In genomic region chr1:89383185-89383584, GRCh38 we compare ENCODE assay signal across 34 cellular contexts. TPM values are rescaled to one million over a fixed set of nuclear protein-coding genes. Genes with fewer than 3 reads are reported as not detected.
"Had no signal": no experiment of that assay in that cellular context is flagged by ENCODE, and none has a peak within 500 bp of the region (broad histone marks: within the 10 kb centered on the region; RNA-seq: fewer than 3 reads in every experiment).

No MANE protein-coding gene starts in this region.

- FAIRE-seq: TTC549 had no signal

- ATAC-seq: activated CD8-positive, alpha-beta memory T cell treated with anti-CD3 and anti-CD28 coated beads, Interleukin-2, amount 10 ng/mL, durations not matched to agents 7 days and 5 days; activated CD8-positive, alpha-beta T cell treated with anti-CD3 and anti-CD28 coated beads, Interleukin-2, amount 10 ng/mL, durations not matched to agents 7 days and 5 days; T-cell had no signal

- H3K36me3 Mint-ChIP-seq: activated naive CD4-positive, alpha-beta T cell treated with anti-CD3 and anti-CD28 coated beads, Interleukin-2, amount 10 ng/mL, durations not matched to agents 7 days and 5 days; activated naive CD4-positive, alpha-beta T cell treated with anti-CD3 and anti-CD28 coated beads, Interleukin-2, amount 50 U/mL, for 24 hours; activated naive CD8-positive, alpha-beta T cell treated with anti-CD3 and anti-CD28 coated beads, Interleukin-2, amount 10 ng/mL, durations not matched to agents 7 days and 5 days; T-cell had no signal

- DNase-seq: activated CD4-positive, alpha-beta memory T cell treated with anti-CD3 and anti-CD28 coated beads, Interleukin-2, amount 10 ng/mL, durations not matched to agents 7 days and 5 days; activated CD4-positive, alpha-beta T cell treated with anti-CD3 and anti-CD28 coated beads for 1 hour; activated CD4-positive, alpha-beta T cell treated with anti-CD3 and anti-CD28 coated beads for 36 hours; activated CD4-positive, alpha-beta T cell treated with anti-CD3 and anti-CD28 coated beads for 48 hours; activated CD4-positive, alpha-beta T cell treated with anti-CD3 and anti-CD28 coated beads, Interleukin-2, amount 10 ng/mL, durations not matched to agents 7 days and 5 days; activated CD4-positive, alpha-beta T cell treated with anti-CD3 and anti-CD28 coated beads, Interleukin-2, amount 50 U/mL, for 48 hours; activated CD4-positive, CD25-positive, alpha-beta regulatory T cell; activated CD8-positive, alpha-beta memory T cell treated with anti-CD3 and anti-CD28 coated beads for 24 hours; activated CD8-positive, alpha-beta memory T cell treated with anti-CD3 and anti-CD28 coated beads, Interleukin-2, amount 10 ng/mL, durations not matched to agents 7 days and 5 days; activated CD8-positive, alpha-beta memory T cell treated with anti-CD3 and anti-CD28 coated beads, Interleukin-2, amount 50 U/mL, for 48 hours; activated CD8-positive, alpha-beta T cell treated with anti-CD3 and anti-CD28 coated beads, Interleukin-2, amount 10 ng/mL, durations not matched to agents 7 days and 5 days; activated effector memory CD4-positive, alpha-beta T cell treated with Interleukin-2 at 50 U/mL for 16 hours; activated gamma-delta T cell; activated naive CD4-positive, alpha-beta T cell treated with anti-CD3 and anti-CD28 coated beads, Interleukin-2, amount 10 ng/mL, durations not matched to agents 7 days and 5 days; activated naive CD4-positive, alpha-beta T cell treated with Interleukin-2 at 50 U/mL for 16 hours; activated naive CD8-positive, alpha-beta T cell treated with anti-CD3 and anti-CD28 coated beads, Interleukin-2, amount 10 ng/mL, durations not matched to agents 7 days and 5 days; activated naive CD8-positive, alpha-beta T cell treated with anti-CD3 and anti-CD28 coated beads, Interleukin-2, amount 50 U/mL, for 24 hours; activated T-cell treated with anti-CD3 and anti-CD28 coated beads, Interleukin-2, amount 50 U/mL, for 24 hours; activated T-cell treated with anti-CD3 and anti-CD28 coated beads, Interleukin-2, amount 50 U/mL, for 48 hours; amygdala; anterior cingulate cortex; brain microvascular endothelial cell; central memory CD4-positive, alpha-beta T cell; T-cell; T-helper 9 cell had no signal

- H3K4me3 Mint-ChIP-seq: activated CD4-positive, alpha-beta memory T cell treated with anti-CD3 and anti-CD28 coated beads, Interleukin-2, amount 10 ng/mL, durations not matched to agents 7 days and 5 days; activated CD4-positive, alpha-beta T cell treated with anti-CD3 and anti-CD28 coated beads for 36 hours; activated CD4-positive, alpha-beta T cell treated with anti-CD3 and anti-CD28 coated beads, Interleukin-2, amount 10 ng/mL, durations not matched to agents 7 days and 5 days; activated CD8-positive, alpha-beta memory T cell treated with anti-CD3 and anti-CD28 coated beads, Interleukin-2, amount 10 ng/mL, durations not matched to agents 7 days and 5 days; activated CD8-positive, alpha-beta T cell treated with anti-CD3 and anti-CD28 coated beads, Interleukin-2, amount 10 ng/mL, durations not matched to agents 7 days and 5 days; activated naive CD4-positive, alpha-beta T cell treated with anti-CD3 and anti-CD28 coated beads, Interleukin-2, amount 10 ng/mL, durations not matched to agents 7 days and 5 days; activated naive CD4-positive, alpha-beta T cell treated with anti-CD3 and anti-CD28 coated beads, Interleukin-2, amount 50 U/mL, for 24 hours; activated naive CD8-positive, alpha-beta T cell; activated naive CD8-positive, alpha-beta T cell treated with anti-CD3 and anti-CD28 coated beads, Interleukin-2, amount 10 ng/mL, durations not matched to agents 7 days and 5 days; activated naive CD8-positive, alpha-beta T cell treated with anti-CD3 and anti-CD28 coated beads, Interleukin-2, amount 50 U/mL, for 24 hours; activated T-cell treated with anti-CD3 and anti-CD28 coated beads, Interleukin-2, amount 50 U/mL, for 24 hours; T-cell; T-helper 2 cell treated with Interferon-gamma antibody and Interleukin-4, amounts not matched to agents 5 μg/mL and 100 μg/mL, for 36 hours had no signal

- H3K27ac ChIP-seq: ascending aorta, brain microvascular endothelial cell, breast epithelium, VCaP had no signal

- H3K27me3 ChIP-seq: ascending aorta, brain microvascular endothelial cell, breast epithelium had no signal

- H3K36me3 ChIP-seq: ascending aorta, brain microvascular endothelial cell, breast epithelium had no signal

- H3K27ac Mint-ChIP-seq: activated CD4-positive, alpha-beta memory T cell treated with anti-CD3 and anti-CD28 coated beads, Interleukin-2, amount 10 ng/mL, durations not matched to agents 7 days and 5 days; activated CD4-positive, alpha-beta T cell treated with anti-CD3 and anti-CD28 coated beads for 36 hours; activated CD4-positive, alpha-beta T cell treated with anti-CD3 and anti-CD28 coated beads, Interleukin-2, amount 10 ng/mL, durations not matched to agents 7 days and 5 days; activated CD8-positive, alpha-beta memory T cell treated with anti-CD3 and anti-CD28 coated beads, Interleukin-2, amount 10 ng/mL, durations not matched to agents 7 days and 5 days; activated CD8-positive, alpha-beta T cell treated with anti-CD3 and anti-CD28 coated beads, Interleukin-2, amount 10 ng/mL, durations not matched to agents 7 days and 5 days; activated naive CD4-positive, alpha-beta T cell treated with anti-CD3 and anti-CD28 coated beads, Interleukin-2, amount 10 ng/mL, durations not matched to agents 7 days and 5 days; activated naive CD4-positive, alpha-beta T cell treated with anti-CD3 and anti-CD28 coated beads, Interleukin-2, amount 50 U/mL, for 24 hours; activated naive CD8-positive, alpha-beta T cell treated with anti-CD3 and anti-CD28 coated beads, Interleukin-2, amount 10 ng/mL, durations not matched to agents 7 days and 5 days; activated naive CD8-positive, alpha-beta T cell treated with anti-CD3 and anti-CD28 coated beads, Interleukin-2, amount 50 U/mL, for 24 hours; activated T-cell treated with anti-CD3 and anti-CD28 coated beads, Interleukin-2, amount 50 U/mL, for 24 hours; activated T-helper 2 cell treated with anti-CD3 and anti-CD28 coated beads, Interferon-gamma antibody, Interleukin-2, Interleukin-4, amounts not matched to agents 10 μg/mL and 5 μg/mL and 100 μg/mL, durations not matched to agents 14 hours and 24 hours and 36 hours; T-cell; T-helper 2 cell treated with Interferon-gamma antibody and Interleukin-4, amounts not matched to agents 5 μg/mL and 100 μg/mL, for 36 hours had no signal

- H3K4me1 Mint-ChIP-seq: activated naive CD4-positive, alpha-beta T cell treated with anti-CD3 and anti-CD28 coated beads, Interleukin-2, amount 10 ng/mL, durations not matched to agents 7 days and 5 days; T-cell had no signal

- H3K4me1 ChIP-seq: ascending aorta, breast epithelium had no signal

- H3K27me3 Mint-ChIP-seq: activated CD4-positive, alpha-beta memory T cell treated with anti-CD3 and anti-CD28 coated beads, Interleukin-2, amount 10 ng/mL, durations not matched to agents 7 days and 5 days; activated CD4-positive, alpha-beta T cell treated with anti-CD3 and anti-CD28 coated beads for 36 hours; activated CD8-positive, alpha-beta memory T cell treated with anti-CD3 and anti-CD28 coated beads, Interleukin-2, amount 10 ng/mL, durations not matched to agents 7 days and 5 days; activated naive CD4-positive, alpha-beta T cell treated with anti-CD3 and anti-CD28 coated beads, Interleukin-2, amount 10 ng/mL, durations not matched to agents 7 days and 5 days; activated naive CD4-positive, alpha-beta T cell treated with anti-CD3 and anti-CD28 coated beads, Interleukin-2, amount 50 U/mL, for 24 hours; activated naive CD8-positive, alpha-beta T cell; activated T-cell treated with anti-CD3 and anti-CD28 coated beads, Interleukin-2, amount 50 U/mL, for 24 hours; T-cell had no signal

- H3K4me3 ChIP-seq: ascending aorta, breast epithelium had no signal

- H3K9me3 ChIP-seq: ascending aorta, breast epithelium had no signal

RNA-seq across cellular contexts. Expression of gene GBP6, which starts 19.3 kb away (rescaled TPM):
- total RNA-seq: activated T-helper 2 cell treated with anti-CD3 and anti-CD28 coated beads, Interferon-gamma antibody, Interleukin-2, Interleukin-4, amounts not matched to agents 10 μg/mL and 5 μg/mL and 100 μg/mL, durations not matched to agents 14 hours and 24 hours and 36 hours; ascending aorta; cardiac septum had no signal
